ENCODE assay signal across 9 cellular contexts in genomic region chr11:124586247-124586860, GRCh38. TPM values are rescaled to one million over a fixed set of nuclear protein-coding genes. Genes with fewer than 3 reads are reported as not detected.
DNase-seq lines count a peak whose midpoint lies in the region; ATAC-seq, FAIRE-seq and TF ChIP-seq lines count a peak whose summit lies in the region.
"Had no signal": no experiment of that assay in that cellular context is flagged by ENCODE, and none has a peak within 500 bp of the region (broad histone marks: within the 10 kb centered on the region; RNA-seq: fewer than 3 reads in every experiment).

No MANE protein-coding gene starts in this region.

- peak; percentile 57 for DNase-seq in NCI-H82 (lab: John Stamatoyannopoulos, UW)
- no peak for DNase-seq in NCI-H82 treated with DMSO at 0.1 percent for 48 hours (lab: John Stamatoyannopoulos, UW; ENCODE audit: unreplicated experiment)
- DNase-seq in HTR-8/SVneo (ENCODE audit: insufficient read length, low spot score), result peak; percentile 21
- DNase-seq in RKO (ENCODE audit: low spot score), result peak; percentile 65
- DNase-seq in left ventricle myocardium superior, result peak; percentile 76
- no peak for DNase-seq in smooth muscle cell (lab: John Stamatoyannopoulos, UW; ENCODE audit: unreplicated experiment)

- no peak overlapping the region for H3K27ac ChIP-seq in smooth muscle cell (ENCODE audit: low read depth)

- no peaks in the 10 kb centered on the region for H3K9me3 Mint-ChIP-seq in activated naive CD4-positive, alpha-beta T cell treated with anti-CD3 and anti-CD28 coated beads, Interleukin-2, amount 50 U/mL, for 24 hours

- H4K20me1 ChIP-seq in smooth muscle cell (ENCODE audit: low read depth), result no peaks in the 10 kb centered on the region

- H3K9ac ChIP-seq in smooth muscle cell (ENCODE audit: low read depth), result no peak overlapping the region

- no peaks in the 10 kb centered on the region for H3K79me2 ChIP-seq in smooth muscle cell (ENCODE audit: low read depth)

- no peak overlapping the region for H3K4me3 ChIP-seq in smooth muscle cell

- H3K4me1 ChIP-seq in smooth muscle cell (ENCODE audit: low read depth), result no peaks in the 10 kb centered on the region

- H2AFZ ChIP-seq in smooth muscle cell (ENCODE audit: low read depth), result no peak overlapping the region

- H3K27me3 Mint-ChIP-seq in activated naive CD4-positive, alpha-beta T cell treated with anti-CD3 and anti-CD28 coated beads, Interleukin-2, amount 50 U/mL, for 24 hours, result peaks cover 15% of the 10 kb centered on the region

- H3K36me3 ChIP-seq in smooth muscle cell (ENCODE audit: low read depth), result no peaks in the 10 kb centered on the region

- ATAC-seq in left ventricle myocardium superior, result no peak
- no peak for ATAC-seq in GM19035 (IDR thresholded peaks at IDR 0.05; ENCODE audit: unreplicated experiment)

- H3K4me1 Mint-ChIP-seq in activated naive CD4-positive, alpha-beta T cell treated with anti-CD3 and anti-CD28 coated beads, Interleukin-2, amount 50 U/mL, for 24 hours, result no peaks in the 10 kb centered on the region

- peak overlapping the region; percentile 76 for H3K27ac Mint-ChIP-seq in activated naive CD4-positive, alpha-beta T cell treated with anti-CD3 and anti-CD28 coated beads, Interleukin-2, amount 50 U/mL, for 24 hours

- H3K4me3 Mint-ChIP-seq in activated naive CD4-positive, alpha-beta T cell treated with anti-CD3 and anti-CD28 coated beads, Interleukin-2, amount 50 U/mL, for 24 hours, result no peak overlapping the region

- no peak overlapping the region for H3K4me2 ChIP-seq in smooth muscle cell

- WGBS in smooth muscle cell (ENCODE audit: low lambda C conversion rate), result 39% methylated on average over 3 of the region's 3 CpGs

- no peaks in the 10 kb centered on the region for H3F3A ChIP-seq in smooth muscle cell (ENCODE audit: low read depth)

- H3K27me3 ChIP-seq in smooth muscle cell (ENCODE audit: low read depth), result no peaks in the 10 kb centered on the region

- intact Hi-C loops in left ventricle myocardium superior (cut with micrococcal nuclease), result loop anchor here (10.0 kb wide), 1 partner anchor 512 kb away; no protein-coding TSS in a partner anchor

- FAIRE-seq in HTR-8/SVneo (lab: Jason Lieb, UNC), result no peak

- H3K9me3 ChIP-seq in smooth muscle cell (replicated peaks; ENCODE audit: low read depth), result no peaks in the 10 kb centered on the region

- peak; percentile 73 for TF ChIP-seq CTCF in smooth muscle cell (IDR thresholded peaks at IDR 0.05; ENCODE audit: borderline replicate concordance, insufficient read depth, poor library complexity, severe bottlenecking)

- peaks cover 1% of the 10 kb centered on the region for H3K36me3 Mint-ChIP-seq in activated naive CD4-positive, alpha-beta T cell treated with anti-CD3 and anti-CD28 coated beads, Interleukin-2, amount 50 U/mL, for 24 hours

RNA-seq across cellular contexts. Expression of gene OR8A1, which starts 16.6 kb away (rescaled TPM):
- not detected for total RNA-seq in left ventricle myocardium superior
- not detected in 2 replicates for total RNA-seq in smooth muscle cell
- not detected in 2 replicates for polyA plus RNA-seq in smooth muscle cell
- polyA plus RNA-seq: esophagus had no signal

RNA-seq across cellular contexts. Expression of gene PANX3, which starts 24.9 kb away (rescaled TPM):
- total RNA-seq in left ventricle myocardium superior (not detected), smooth muscle cell (not detected in 2 replicates)
- polyA plus RNA-seq in smooth muscle cell, result not detected in 2 replicates
- polyA plus RNA-seq: esophagus had no signal

RNA-seq across cellular contexts. Expression of gene TBRG1, which starts 36.3 kb away (rescaled TPM):
- 20.6 TPM for total RNA-seq in left ventricle myocardium superior
- 23.4 and 30.6 TPM in 2 replicates for total RNA-seq in smooth muscle cell
- 28.5 and 28.9 TPM in 2 replicates for polyA plus RNA-seq in smooth muscle cell

RNA-seq across cellular contexts. Expression of gene OR8B12, which starts 42.9 kb away (rescaled TPM):
- total RNA-seq in left ventricle myocardium superior, result not detected
- not detected in 2 replicates for total RNA-seq in smooth muscle cell
- not detected in 2 replicates for polyA plus RNA-seq in smooth muscle cell
- polyA plus RNA-seq: esophagus had no signal

Comparison
In these comparisons a context has a peak if more than half of its experiments do, and no peak if none do; other contexts are left out.
1. DNase-seq: peak in NCI-H82 (single experiment), HTR-8/SVneo (single experiment), RKO (single experiment) and left ventricle myocardium superior (single experiment); none in NCI-H82 treated with DMSO at 0.1 percent for 48 hours (single experiment) and smooth muscle cell (single experiment).